Comparison of ENCODE assay signal across 9 cellular contexts in the genomic region with DNA sequence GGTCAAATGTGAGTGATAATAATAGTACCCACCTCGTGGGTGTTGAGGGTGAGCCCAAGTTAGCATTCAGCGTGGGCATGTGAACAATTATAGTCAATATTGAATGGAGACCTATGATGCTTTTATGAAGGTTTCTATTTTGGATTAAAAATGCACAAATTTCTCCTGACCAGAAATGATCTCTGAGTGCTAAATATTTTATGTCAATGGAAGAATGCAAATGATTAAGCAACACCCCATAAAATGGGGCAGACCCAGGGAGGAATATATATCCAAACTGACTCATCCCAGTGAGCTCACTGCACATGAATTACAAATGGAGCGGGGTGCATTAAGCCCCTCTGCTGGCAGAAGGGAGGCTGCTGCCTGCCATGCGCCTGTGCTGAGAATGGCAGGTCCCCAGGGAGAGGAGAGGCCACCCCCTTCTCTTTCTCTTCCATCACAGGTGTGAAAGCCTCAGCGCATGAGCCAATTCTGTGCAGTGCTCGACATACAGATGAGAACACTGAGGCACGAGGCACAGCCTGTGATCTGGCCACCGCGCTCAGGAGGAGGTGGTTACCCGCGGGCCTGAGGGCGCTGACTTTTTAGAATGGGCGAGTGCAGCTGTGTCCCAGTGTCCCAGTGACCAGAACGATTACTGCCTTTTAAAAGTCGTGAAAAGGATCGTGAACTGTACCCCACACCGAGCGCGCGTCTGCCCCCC. TPM values are rescaled to one million over a fixed set of nuclear protein-coding genes. Genes with fewer than 3 reads are reported as not detected.
DNase-seq lines count a peak whose midpoint lies in the region; ATAC-seq and TF ChIP-seq lines count a peak whose summit lies in the region.
"Not testable (repeated sequence)": the region's sequence is repeated elsewhere in the genome, so short reads cannot be mapped to it uniquely, and the experiment has no call there.
"Had no signal": no experiment of that assay in that cellular context is flagged by ENCODE, and none has a peak within 500 bp of the region (broad histone marks: within the 10 kb centered on the region; RNA-seq: fewer than 3 reads in every experiment).

No MANE protein-coding gene starts in this region.

- not testable (repeated sequence) for H3K9me2 ChIP-seq in DOHH2 (replicated peaks; ENCODE audit: control insufficient read depth, low read length)

- H3K9ac ChIP-seq in SK-N-MC (ENCODE audit: insufficient read length) = peak overlapping the region; percentile 76

- peak overlapping the region; percentile 88 for H3K4me2 ChIP-seq in DOHH2 (ENCODE audit: low read length)

- not testable (repeated sequence) for H3K27me3 ChIP-seq in DOHH2 (ENCODE audit: control insufficient read depth, low read length); thymus (ENCODE audit: control insufficient read depth, insufficient read depth)

- H3K36me3 Mint-ChIP-seq in activated T-cell treated with anti-CD3 and anti-CD28 coated beads, Interleukin-2, amount 50 U/mL, for 72 hours (ENCODE audit: insufficient read depth in 2 of 2); osteocyte (ENCODE audit: unreplicated experiment): not testable (repeated sequence)

- peaks cover 33% of the 10 kb centered on the region for H3K4me1 Mint-ChIP-seq in activated T-cell treated with anti-CD3 and anti-CD28 coated beads, Interleukin-2, amount 50 U/mL, for 72 hours (ENCODE audit: low read depth)
- H3K4me1 Mint-ChIP-seq in osteocyte (ENCODE audit: unreplicated experiment) = not testable (repeated sequence)

- not testable (repeated sequence) for H4K20me1 ChIP-seq in DOHH2 (ENCODE audit: control insufficient read depth, insufficient read depth, low read depth, low read length)

- ATAC-seq in activated T-cell treated with anti-CD3 and anti-CD28 coated beads, Interleukin-2, amount 50 U/mL, for 72 hours (replicated peaks in 1 of 2) = not testable (repeated sequence)

- H3K36me3 ChIP-seq in DOHH2 (ENCODE audit: control insufficient read depth, low read length); SK-N-MC (ENCODE audit: insufficient read depth, low read length); thymus (ENCODE audit: control insufficient read depth, insufficient read depth): not testable (repeated sequence)

- H3K4me3 Mint-ChIP-seq in activated T-cell treated with anti-CD3 and anti-CD28 coated beads, Interleukin-2, amount 50 U/mL, for 72 hours = peak overlapping the region; percentile 86 to 89
- H3K4me3 Mint-ChIP-seq in osteocyte (ENCODE audit: unreplicated experiment) = peak overlapping the region; percentile 81

- not testable (repeated sequence) for H3K27ac Mint-ChIP-seq in activated T-cell treated with anti-CD3 and anti-CD28 coated beads, Interleukin-2, amount 50 U/mL, for 72 hours
- peak overlapping the region; percentile 82 for H3K27ac Mint-ChIP-seq in osteocyte (ENCODE audit: unreplicated experiment)

- DNase-seq in LoVo (ENCODE audit: low spot score) (peak; percentile 14), iris pigment epithelial cell (ENCODE audit: low read depth) (peak; percentile 49)
- DNase-seq in SK-N-MC (ENCODE audit: low read depth, low spot score); osteocyte (ENCODE audit: extremely low spot score, unreplicated experiment): not testable (repeated sequence)
- DNase-seq in activated T-cell treated with anti-CD3 and anti-CD28 coated beads, Interleukin-2, amount 50 U/mL, for 72 hours = peak; percentile 19 to 39
- DNase-seq in effector CD8-positive, alpha-beta T cell (lab: John Stamatoyannopoulos, UW) = peak; percentile 28

- not testable (repeated sequence) for H3F3A ChIP-seq in DOHH2 (ENCODE audit: control insufficient read depth, insufficient read depth)

- H3K27me3 Mint-ChIP-seq in activated T-cell treated with anti-CD3 and anti-CD28 coated beads, Interleukin-2, amount 50 U/mL, for 72 hours (ENCODE audit: low read depth); osteocyte (ENCODE audit: unreplicated experiment): not testable (repeated sequence)

- H3K27ac ChIP-seq in DOHH2 (ENCODE audit: low read depth, low read length) (peak overlapping the region; percentile 26; the same call in 1 of the 2 replicates), thymus (ENCODE audit: low read depth) (peak overlapping the region; percentile 52)
- H3K27ac ChIP-seq in SK-N-MC = not testable (repeated sequence)

- not testable (repeated sequence) for H3K9me3 Mint-ChIP-seq in activated T-cell treated with anti-CD3 and anti-CD28 coated beads, Interleukin-2, amount 50 U/mL, for 72 hours; osteocyte (ENCODE audit: unreplicated experiment)

- not testable (repeated sequence) for H3K9me3 ChIP-seq in DOHH2 (ENCODE audit: control insufficient read depth, insufficient read depth, low read length); SK-N-MC (ENCODE audit: low read depth, low read length); thymus (ENCODE audit: control insufficient read depth)

- TF ChIP-seq CTCF in DOHH2 (IDR thresholded peaks at IDR 0.05; ENCODE audit: low read depth, low read length, poor library complexity, severe bottlenecking); osteocyte (IDR thresholded peaks at IDR 0.05): not testable (repeated sequence)

- H3K4me3 ChIP-seq in DOHH2 (ENCODE audit: low read length) (peak overlapping the region; percentile 85), SK-N-MC (peak overlapping the region; percentile 83), thymus (ENCODE audit: low read length) (peak overlapping the region; percentile 57)

- peaks cover 13% of the 10 kb centered on the region for H3K4me1 ChIP-seq in DOHH2 (ENCODE audit: control insufficient read depth, low read length)
- H3K4me1 ChIP-seq in thymus (ENCODE audit: control insufficient read depth, insufficient read depth, low read length) = not testable (repeated sequence)

- WGBS in thymus = 14% methylated on average over 19 of the region's 20 CpGs

- not testable (repeated sequence) for H3K79me2 ChIP-seq in DOHH2 (ENCODE audit: control insufficient read depth, low read length)

RNA-seq across cellular contexts. Expression of a gene that starts 14.7 kb away (rescaled TPM):
- 1 to 10 TPM in 1 of 2 donors, under 1 TPM in 1; 0.67 to 1.3 TPM for total RNA-seq in activated T-cell treated with anti-CD3 and anti-CD28 coated beads, Interleukin-2, amount 50 U/mL, for 72 hours
- total RNA-seq in osteocyte = not detected in 2 replicates
- 0.37 TPM for polyA plus RNA-seq in thymus
- total RNA-seq: left lobe of liver had no signal
